Comparison of ENCODE assay signal across 8 cellular contexts in the genomic region with DNA sequence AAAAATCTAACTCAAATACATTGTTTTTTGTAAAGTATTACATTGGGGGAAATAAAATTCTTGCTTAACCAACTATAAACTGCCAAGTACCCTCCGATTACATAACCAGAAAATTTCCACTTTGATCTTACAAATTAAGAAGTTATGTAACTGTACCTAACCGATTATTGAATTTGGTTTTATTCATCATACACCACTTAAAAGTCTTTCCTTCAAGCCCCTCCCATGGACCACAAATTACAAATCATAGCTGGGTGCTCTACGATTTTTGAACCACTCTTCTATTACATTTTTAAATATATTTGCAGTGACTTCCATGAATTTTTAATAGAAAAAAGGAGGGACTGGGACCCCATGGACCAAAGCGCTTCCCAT. TPM values are rescaled to one million over a fixed set of nuclear protein-coding genes. Genes with fewer than 3 reads are reported as not detected.
DNase-seq lines count a peak whose midpoint lies in the region; ATAC-seq and TF ChIP-seq lines count a peak whose summit lies in the region.

No MANE protein-coding gene starts in this region.

- H3K9me3 ChIP-seq in HCT116 (ENCODE audit: control insufficient read depth in 1 of 2, insufficient read depth in 1 of 2, low read depth in 1 of 2, low read length in 2 of 2) (no peaks in the 10 kb centered on the region), lower lobe of right lung (no peaks in the 10 kb centered on the region), smooth muscle cell (replicated peaks; ENCODE audit: low read depth) (peaks cover 14% of the 10 kb centered on the region)

- peaks cover 21% of the 10 kb centered on the region for H3K4me1 ChIP-seq in ACC112 (ENCODE audit: control insufficient read depth, insufficient read depth, low read length, unreplicated experiment)
- peaks cover 0 to 5% of the 10 kb centered on the region in 2 experiments; a peak in 1 of 4 replicates for H3K4me1 ChIP-seq in HCT116 (ENCODE audit: control insufficient read depth in 1 of 2, insufficient read depth in 2 of 2, low read length in 2 of 2)
- peaks cover 18% of the 10 kb centered on the region for H3K4me1 ChIP-seq in lower lobe of right lung
- H3K4me1 ChIP-seq in smooth muscle cell (ENCODE audit: low read depth) = no peaks in the 10 kb centered on the region

- H3K4me3 ChIP-seq in ACC112 (ENCODE audit: low read depth, low read length) = peak overlapping the region; percentile 94
- peak overlapping the region; percentile 91 to 93 for H3K4me3 ChIP-seq in HCT116 (replicated peaks in 1 of 2; ENCODE audit: low read depth in 1 of 2, low read length in 2 of 2)
- H3K4me3 ChIP-seq in astrocyte of the cerebellum (ENCODE audit: low read depth, low read length) = peak overlapping the region; percentile 70
- peak overlapping the region; percentile 97 for H3K4me3 ChIP-seq in lower lobe of right lung
- H3K4me3 ChIP-seq in smooth muscle cell = no peak overlapping the region

- H2AFZ ChIP-seq in ACC112 (ENCODE audit: low read length, unreplicated experiment) (peak overlapping the region; percentile 91), HCT116 (ENCODE audit: low read depth, low read length, poor library complexity, severe bottlenecking) (no peak overlapping the region), smooth muscle cell (ENCODE audit: low read depth) (no peak overlapping the region)

- H3K36me3 ChIP-seq in ACC112 (ENCODE audit: insufficient read depth, low read length) (0 out of 2 replicates have a peak, but pooled peaks cover 6% of the 10 kb centered on the region), HCT116 (ENCODE audit: control insufficient read depth in 1 of 2, insufficient read depth in 2 of 2, low read length in 2 of 2) (peaks cover 0 to 4% of the 10 kb centered on the region in 2 experiments; a peak in 1 of 4 replicates), lower lobe of right lung (peaks cover 3% of the 10 kb centered on the region), smooth muscle cell (ENCODE audit: low read depth) (no peaks in the 10 kb centered on the region)

- no peak for DNase-seq in HCT116 (ENCODE audit: low read depth, low spot score)
- no peak for DNase-seq in astrocyte of the cerebellum (ENCODE audit: low read depth)
- DNase-seq in lower lobe of right lung = no peak
- no peak for DNase-seq in stimulated activated CD4-positive, alpha-beta T cell treated with anti-CD3 and anti-CD28 coated beads, Interleukin-2, amount 100 ng/mL, for 48 hours
- no peak for DNase-seq in smooth muscle cell (lab: John Stamatoyannopoulos, UW; ENCODE audit: unreplicated experiment)
- DNase-seq in NCI-H226 = no peak

- H3K4me2 ChIP-seq in HCT116 (ENCODE audit: low read length) (peak overlapping the region; percentile 67), smooth muscle cell (no peak overlapping the region)

- H3F3A ChIP-seq in smooth muscle cell (ENCODE audit: low read depth) = no peaks in the 10 kb centered on the region

- peak overlapping the region; percentile 79 for H3K9ac ChIP-seq in HCT116 (ENCODE audit: low read length)
- no peak overlapping the region for H3K9ac ChIP-seq in smooth muscle cell (ENCODE audit: low read depth)

- TF ChIP-seq CTCF in HCT116 (IDR thresholded peaks at IDR 0.05 in 2 of 3, conservative IDR thresholded peaks at IDR 0.05 in 1 of 3; ENCODE audit: borderline replicate concordance in 1 of 3, insufficient read depth in 1 of 3, low read depth in 2 of 3, low read length in 2 of 3) (no peak), astrocyte of the cerebellum (IDR thresholded peaks at IDR 0.05; ENCODE audit: low read depth, low read length, missing control alignments) (no peak), lower lobe of right lung (IDR thresholded peaks at IDR 0.05) (no peak), smooth muscle cell (IDR thresholded peaks at IDR 0.05; ENCODE audit: borderline replicate concordance, insufficient read depth, poor library complexity, severe bottlenecking) (no peak)

- H4K20me1 ChIP-seq in HCT116 (ENCODE audit: insufficient read depth) (no peaks in the 10 kb centered on the region), smooth muscle cell (ENCODE audit: low read depth) (no peaks in the 10 kb centered on the region)

- CTCF ChIA-PET in HCT116 (lab: Charles Lee) = no interaction called here

- H3K9me2 ChIP-seq in HCT116 (ENCODE audit: insufficient read depth) = no peaks in the 10 kb centered on the region

- TF ChIP-seq RAD21 in HCT116 (IDR thresholded peaks at IDR 0.05; ENCODE audit: low read depth) = no peak

- ATAC-seq in HCT116 = no peak
- ATAC-seq in lower lobe of right lung = peak in 1 of 2 donors; percentile 39
- no peak for ATAC-seq in HG03025 (IDR thresholded peaks at IDR 0.05; ENCODE audit: low FRiP score, unreplicated experiment)

- RAD21 ChIA-PET in HCT116 (lab: Charles Lee; ENCODE audit: low non-redundant PET in 1 of 2, low total read pairs in 2 of 2, uncharacterized antibody in 2 of 2, unreplicated experiment in 2 of 2) = no interaction called here

- in situ Hi-C loops in astrocyte of the cerebellum (cut with HindIII; ENCODE audit: low sequenced_read_pairs) = no loop called here

- H3K27ac ChIP-seq in ACC112 (ENCODE audit: low read depth, low read length) (peak overlapping the region; percentile 90), HCT116 (ENCODE audit: low read depth, low read length) (peak overlapping the region; percentile 75), lower lobe of right lung (peak overlapping the region; percentile 89), smooth muscle cell (ENCODE audit: low read depth) (no peak overlapping the region)

- H3K79me2 ChIP-seq in ACC112 (ENCODE audit: control insufficient read depth, insufficient read depth, low read length, unreplicated experiment) (peaks cover 47% of the 10 kb centered on the region), HCT116 (ENCODE audit: insufficient read depth, low read length) (peaks cover 54% of the 10 kb centered on the region), smooth muscle cell (ENCODE audit: low read depth) (no peaks in the 10 kb centered on the region)

- POLR2A ChIA-PET in HCT116 (lab: Charles Lee) = interaction anchor here (1.2 kb wide), 1 partner anchor 10 kb away, joined by 3 read pairs; no protein-coding TSS in a partner anchor

- no peak for TF ChIP-seq POLR2A in HCT116 (IDR thresholded peaks at IDR 0.05; ENCODE audit: borderline replicate concordance, extremely low read depth, insufficient read depth, insufficient read length)

- 85% methylated on average over 4 of the region's 4 CpGs for WGBS in smooth muscle cell (ENCODE audit: low lambda C conversion rate)

- no peaks in the 10 kb centered on the region for H3K27me3 ChIP-seq in ACC112 (ENCODE audit: insufficient read depth, low read length)
- no peaks in the 10 kb centered on the region for H3K27me3 ChIP-seq in HCT116 (ENCODE audit: insufficient read depth, low read length)
- no peaks in the 10 kb centered on the region for H3K27me3 ChIP-seq in lower lobe of right lung (ENCODE audit: low read depth)
- no peaks in the 10 kb centered on the region for H3K27me3 ChIP-seq in smooth muscle cell (ENCODE audit: low read depth)

- no TSS peak for BruUV-seq in HCT116 (replicated peaks; lab: Mats Ljungman, UMichigan)

- intact Hi-C loops in HCT116 (cut with micrococcal nuclease) = loop anchor here (5.0 to 10.0 kb wide), 2 partner anchors 100 to 233 kb away; partner anchors contain the start of gene ZNF138
- intact Hi-C loops in lower lobe of right lung (cut with DNase I) = no loop called here

TF ChIP-seq in HCT116, 20 proteins besides CTCF, POLR2A, EP300 and RAD21:
- TF ChIP-seq YY1 (IDR thresholded peaks at IDR 0.05; ENCODE audit: extremely low read depth, insufficient replicate concordance, low read depth, low read length) (no peak), ZFX (IDR thresholded peaks at IDR 0.05) (no peak), CBX3 (IDR thresholded peaks at IDR 0.05; ENCODE audit: low read depth) (no peak), SRF (IDR thresholded peaks at IDR 0.05; ENCODE audit: low read depth) (no peak), CEBPB (IDR thresholded peaks at IDR 0.05; ENCODE audit: low read depth) (no peak), ZNF274 (IDR thresholded peaks at IDR 0.05; ENCODE audit: low read depth, low read length) (no peak), EZH2phosphoT487 (IDR thresholded peaks at IDR 0.05; ENCODE audit: borderline replicate concordance) (no peak), JUND (IDR thresholded peaks at IDR 0.05) (no peak), POLR2AphosphoS5 (IDR thresholded peaks at IDR 0.05; ENCODE audit: low read depth, low read length) (no peak), SP1 (IDR thresholded peaks at IDR 0.05; ENCODE audit: low read depth) (no peak)
- TF ChIP-seq, protein P1, sequence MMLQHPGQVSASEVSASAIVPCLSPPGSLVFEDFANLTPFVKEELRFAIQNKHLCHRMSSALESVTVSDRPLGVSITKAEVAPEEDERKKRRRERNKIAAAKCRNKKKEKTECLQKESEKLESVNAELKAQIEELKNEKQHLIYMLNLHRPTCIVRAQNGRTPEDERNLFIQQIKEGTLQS (IDR thresholded peaks at IDR 0.05) = no peak
TF ChIP-seq in HCT116: peak in this region for 0.

RNA-seq across cellular contexts. Expression of gene ZNF680, which starts 0.6 kb away (rescaled TPM):
- 11.2 TPM for total RNA-seq in HCT116 (2021; ENCODE audit: unreplicated experiment)
- polyA plus RNA-seq in HCT116 (2012) = 1.2 and 2.9 TPM in 2 replicates
- total RNA-seq in lower lobe of right lung = 13.6 TPM
- total RNA-seq in smooth muscle cell = not detected in 2 replicates
- not detected in 2 replicates for polyA plus RNA-seq in smooth muscle cell

Comparison
In these comparisons a context has a peak if more than half of its experiments do, and no peak if none do; other contexts are left out.
1. RNA of gene ZNF680, which starts 0.6 kb away (total RNA-seq): 13.6 TPM in lower lobe of right lung (single experiment) and 11.2 TPM in HCT116 (single experiment); not detected in smooth muscle cell; every median in the first group is over 10 times any median in the second.